23 cellular contexts compared by ENCODE assay signal in genomic region chr10:98477861-98478260, GRCh38. TPM values are rescaled to one million over a fixed set of nuclear protein-coding genes. Genes with fewer than 3 reads are reported as not detected.
DNase-seq lines count a peak whose midpoint lies in the region; ATAC-seq, FAIRE-seq and TF ChIP-seq lines count a peak whose summit lies in the region.
"Had no signal": no experiment of that assay in that cellular context is flagged by ENCODE, and none has a peak within 500 bp of the region (broad histone marks: within the 10 kb centered on the region; RNA-seq: fewer than 3 reads in every experiment).

No MANE protein-coding gene starts in this region.

- H3K4me3 ChIP-seq in BLaER1 treated with 17β-estradiol and CSF1 and Interleukin-3, amounts not matched to agents 10 nM and 100 nM, result no peak overlapping the region
- H3K4me3 ChIP-seq in Loucy (ENCODE audit: low read length, poor library complexity, severe bottlenecking) (no peak overlapping the region), GM12878 (no peak overlapping the region)
- no peak overlapping the region for H3K4me3 ChIP-seq in CD4-positive, alpha-beta memory T cell (ENCODE audit: low read length in 2 of 2)
- H3K4me3 ChIP-seq: A549 had no signal

- TF ChIP-seq CTCF in Loucy (conservative IDR thresholded peaks at IDR 0.05; ENCODE audit: low read length) (no peak), GM12878 (IDR thresholded peaks at IDR 0.05 in 2 of 3, conservative IDR thresholded peaks at IDR 0.05 in 1 of 3; ENCODE audit: control insufficient read depth in 2 of 3, extremely low read depth in 1 of 3, insufficient read depth in 1 of 3, low read depth in 3 of 3, low read length in 3 of 3) (no peak)

- POLR2A ChIA-PET in GM12878 (lab: Charles Lee), result no interaction called here
- POLR2A ChIA-PET in CD4-positive, alpha-beta memory T cell (lab: Charles Lee; ENCODE audit: partially characterized antibody), result no interaction called here

- no peak for DNase-seq in GM12878 (ENCODE audit: low read depth, low spot score)
- no peak for DNase-seq in COLO668 (lab: John Stamatoyannopoulos, UW; ENCODE audit: unreplicated experiment)
- no peak for DNase-seq in CD4-positive, alpha-beta memory T cell
- DNase-seq: AML-193; C1 segment of cervical spinal cord; CD4-positive, CD25-positive, alpha-beta regulatory T cell; CD8-positive, alpha-beta T cell; COR-L47; DMS 273 treated with DMSO at 0.1 percent for 48 hours; DMS153; DMS53; DMS79; DND-41; EL; GDM1 had no signal

- H3K27me3 ChIP-seq in BLaER1 treated with 17β-estradiol and CSF1 and Interleukin-3, amounts not matched to agents 10 nM and 100 nM, result no peaks in the 10 kb centered on the region
- H3K27me3 ChIP-seq in Loucy (ENCODE audit: insufficient read depth, low read length, poor library complexity, severe bottlenecking), result no peaks in the 10 kb centered on the region
- no peaks in the 10 kb centered on the region; a peak in 1 of 4 replicates for H3K27me3 ChIP-seq in GM12878 (replicated peaks in 1 of 2; ENCODE audit: control insufficient read depth in 2 of 2, insufficient read depth in 2 of 2, low read length in 1 of 2)
- H3K27me3 ChIP-seq in CD4-positive, alpha-beta memory T cell (ENCODE audit: insufficient read depth, low read length), result no peaks in the 10 kb centered on the region

- SMC1A ChIA-PET in GM12878 (lab: Charles Lee; ENCODE audit: uncharacterized antibody, unreplicated experiment), result no interaction called here

- H3K9me3 ChIP-seq in BLaER1 treated with 17β-estradiol and CSF1 and Interleukin-3, amounts not matched to agents 10 nM and 100 nM (replicated peaks in 1 of 11), result no peaks in the 10 kb centered on the region
- no peaks in the 10 kb centered on the region for H3K9me3 ChIP-seq in Loucy (ENCODE audit: insufficient read depth, low read depth, low read length)
- H3K9me3 ChIP-seq in GM12878 (replicated peaks; ENCODE audit: control insufficient read depth, insufficient read depth, low read length), result no peaks in the 10 kb centered on the region
- H3K9me3 ChIP-seq in CD4-positive, alpha-beta memory T cell (ENCODE audit: control insufficient read depth in 1 of 2, low read length in 2 of 2), result no peaks in the 10 kb centered on the region
- H3K9me3 ChIP-seq: A549 had no signal

- H2AFZ ChIP-seq in Loucy (ENCODE audit: low read length), result no peak overlapping the region
- H2AFZ ChIP-seq in GM12878 (ENCODE audit: control insufficient read depth, low read depth, low read length), result no peak overlapping the region

- intact Hi-C loops in GM12878 (cut with micrococcal nuclease; ENCODE audit: unreplicated experiment), result no loop called here
- intact Hi-C loops in CD4-positive, alpha-beta memory T cell (cut with micrococcal nuclease), result no loop called here

- H3K9me3 Mint-ChIP-seq in CD4-positive, alpha-beta memory T cell, result no peaks in the 10 kb centered on the region
- H3K9me3 Mint-ChIP-seq: CD14-positive monocyte; CD4-positive, CD25-positive, alpha-beta regulatory T cell; CD8-positive, alpha-beta T cell had no signal

- H3K4me1 ChIP-seq in BLaER1 treated with 17β-estradiol and CSF1 and Interleukin-3, amounts not matched to agents 10 nM and 100 nM, result peaks cover 17 to 35% (median 24%) of the 10 kb centered on the region in 10 experiments
- H3K4me1 ChIP-seq in Loucy (ENCODE audit: insufficient read depth, low read length, poor library complexity, severe bottlenecking) (peaks cover 41% of the 10 kb centered on the region), GM12878 (ENCODE audit: control insufficient read depth, insufficient read depth, low read length) (peaks cover 3% of the 10 kb centered on the region; the same call in 1 of the 2 replicates)
- peaks cover 5% of the 10 kb centered on the region for H3K4me1 ChIP-seq in CD4-positive, alpha-beta memory T cell (ENCODE audit: insufficient read depth, low read length)
- H3K4me1 ChIP-seq: A549 had no signal

- peak; percentile 40; the same call in 1 of the 2 replicates for TF ChIP-seq POLR2A in GM12878 (IDR thresholded peaks at IDR 0.05; ENCODE audit: low read depth, low read length)

- H3K4me1 Mint-ChIP-seq in CD4-positive, alpha-beta memory T cell, result peaks cover 0 to 8% (median 5%) of the 10 kb centered on the region in 4 donors
- H3K4me1 Mint-ChIP-seq: CD14-positive monocyte had no signal

- H4K20me1 ChIP-seq in BLaER1 treated with 17β-estradiol and CSF1 and Interleukin-3, amounts not matched to agents 10 nM and 100 nM, result no peaks in the 10 kb centered on the region
- H4K20me1 ChIP-seq in Loucy (ENCODE audit: insufficient read depth, low read length, poor library complexity, severe bottlenecking) (no peaks in the 10 kb centered on the region), GM12878 (ENCODE audit: control insufficient read depth, insufficient read depth) (no peaks in the 10 kb centered on the region)

- no peaks in the 10 kb centered on the region for H3K36me3 ChIP-seq in BLaER1 treated with 17β-estradiol and CSF1 and Interleukin-3, amounts not matched to agents 10 nM and 100 nM
- H3K36me3 ChIP-seq in Loucy (ENCODE audit: insufficient read depth, low read length) (no peaks in the 10 kb centered on the region), GM12878 (ENCODE audit: control insufficient read depth in 2 of 2, insufficient read depth in 2 of 2, low read length in 1 of 2) (no peaks in the 10 kb centered on the region)
- no peaks in the 10 kb centered on the region for H3K36me3 ChIP-seq in CD4-positive, alpha-beta memory T cell (ENCODE audit: insufficient read depth, low read length)

- H3K36me3 Mint-ChIP-seq in CD4-positive, alpha-beta memory T cell, result no peaks in the 10 kb centered on the region
- H3K36me3 Mint-ChIP-seq: CD14-positive monocyte; CD4-positive, CD25-positive, alpha-beta regulatory T cell; CD8-positive, alpha-beta T cell had no signal

- peaks cover 0 to 5% of the 10 kb centered on the region in 2 donors for H3K27me3 Mint-ChIP-seq in CD4-positive, alpha-beta memory T cell
- H3K27me3 Mint-ChIP-seq: B cell had no signal

- ATAC-seq in GM12878, result no peak
- ATAC-seq: A549; CD8-positive, alpha-beta T cell had no signal

- CTCF ChIA-PET in GM12878 (lab: Yijun Ruan, JAX), result interaction anchor here (0.7 to 1.9 kb wide), 2 partner anchors 9 to 13 kb away, joined by 3 to 6 read pairs; no protein-coding TSS in a partner anchor
- CTCF ChIA-PET in CD4-positive, alpha-beta memory T cell (lab: Charles Lee; ENCODE audit: partially characterized antibody), result interaction anchor here (3.1 kb wide), 1 partner anchor 10 kb away, joined by 12 read pairs; no protein-coding TSS in a partner anchor

- no peak overlapping the region for H3K9ac ChIP-seq in BLaER1 treated with 17β-estradiol and CSF1 and Interleukin-3, amounts not matched to agents 10 nM and 100 nM
- H3K9ac ChIP-seq in Loucy (ENCODE audit: low read depth, low read length, poor library complexity, severe bottlenecking), result no peak overlapping the region
- H3K9ac ChIP-seq in GM12878 (ENCODE audit: control insufficient read depth, insufficient read depth, low read length), result no peak overlapping the region

- H3K27ac Mint-ChIP-seq in CD4-positive, alpha-beta memory T cell, result no peak overlapping the region
- H3K27ac Mint-ChIP-seq: B cell; CD4-positive, CD25-positive, alpha-beta regulatory T cell; CD8-positive, alpha-beta T cell had no signal

- H3K79me2 ChIP-seq in Loucy (ENCODE audit: insufficient read depth, low read length) (no peaks in the 10 kb centered on the region), GM12878 (ENCODE audit: control insufficient read depth, insufficient read depth, low read length) (no peaks in the 10 kb centered on the region)

- no TSS peak for BruUV-seq in GM12878 (replicated peaks; lab: Mats Ljungman, UMichigan)

- in situ Hi-C loops in GM12878 (cut with MboI), result no loop called here

- RAD21 ChIA-PET in GM12878 (lab: Charles Lee; ENCODE audit: unreplicated experiment), result no interaction called here

- no peak for TF ChIP-seq EP300 in GM12878 (IDR thresholded peaks at IDR 0.05; ENCODE audit: borderline replicate concordance in 1 of 2, control insufficient read depth in 1 of 2, low read depth in 2 of 2, low read length in 2 of 2)

- no peak overlapping the region for H3K4me3 Mint-ChIP-seq in CD4-positive, alpha-beta memory T cell
- H3K4me3 Mint-ChIP-seq: B cell; CD14-positive monocyte; CD4-positive, CD25-positive, alpha-beta regulatory T cell; CD8-positive, alpha-beta T cell had no signal

- peak overlapping the region in 7 of 11 experiments; percentile 4 to 73 (median 46); a peak in 7 of 22 replicates for H3K4me2 ChIP-seq in BLaER1 treated with 17β-estradiol and CSF1 and Interleukin-3, amounts not matched to agents 10 nM and 100 nM
- H3K4me2 ChIP-seq in Loucy (ENCODE audit: low read depth, low read length, poor library complexity, severe bottlenecking), result peak overlapping the region; percentile 65
- no peak overlapping the region for H3K4me2 ChIP-seq in GM12878 (ENCODE audit: control insufficient read depth, insufficient read depth)
- H3K4me2 ChIP-seq: A549 had no signal

- no peak for FAIRE-seq in GM12878 (lab: Jason Lieb, UNC)
- FAIRE-seq: A549, GM12891, GM19239 had no signal

- peaks cover 6% of the 10 kb centered on the region; the same call in 1 of the 2 replicates for H3F3A ChIP-seq in Loucy (ENCODE audit: low read depth)

- no peaks in the 10 kb centered on the region for H3K9me2 ChIP-seq in Loucy (replicated peaks; ENCODE audit: low read depth, low read length)

- H3K27ac ChIP-seq in BLaER1 treated with 17β-estradiol and CSF1 and Interleukin-3, amounts not matched to agents 10 nM and 100 nM, result no peak overlapping the region
- peak overlapping the region; percentile 15; the same call in 1 of the 2 replicates for H3K27ac ChIP-seq in GM12878 (ENCODE audit: control insufficient read depth, insufficient read depth)
- no peak overlapping the region for H3K27ac ChIP-seq in CD4-positive, alpha-beta memory T cell (ENCODE audit: low read depth, low read length)
- H3K27ac ChIP-seq: 22Rv1, A549 had no signal

- TF ChIP-seq RAD21 in GM12878 (IDR thresholded peaks at IDR 0.05; ENCODE audit: insufficient read depth, low read depth, low read length), result no peak

RNA-seq across cellular contexts. Expression of gene HPS1, which starts 31.1 kb away (rescaled TPM):
- total RNA-seq in GM12878 (2013; cell fraction: nucleolus; rRNA removed), result 119 and 128 TPM in 2 replicates
- 44.5 and 50.8 TPM in 2 replicates for total RNA-seq in GM12878 (2014; rRNA removed)
- 26.0 and 27.1 TPM in 2 replicates for total RNA-seq in GM12878 (2014; rRNA removed; fragmentation: Illumina TruSeq; extraction: Trizol)
- 63.9 and 71.5 TPM in 2 replicates for total RNA-seq in GM12878 (2021)
- 19.7 TPM for polyA plus RNA-seq in GM12878 (2011; ENCODE audit: low read depth)
- polyA plus RNA-seq in GM12878 (2011; rRNA removed), result 36.7 and 58.7 TPM in 2 replicates
- polyA plus RNA-seq in GM12878 (2011; cell fraction: cytosol; rRNA removed), result 55.6 and 67.7 TPM in 2 replicates
- polyA plus RNA-seq in GM12878 (2011; cell fraction: nucleus; rRNA removed), result 252 and 294 TPM in 2 replicates
- polyA plus RNA-seq in GM12878 (2012), result 53.6 and 53.9 TPM in 2 replicates
- polyA plus RNA-seq in GM12878 (2014; fragmentation: Illumina TruSeq; extraction: Trizol), result 36.5 and 45.8 TPM in 2 replicates
- 10 to 100 TPM; 27.9 to 35.8 TPM for polyA plus RNA-seq in GM12878 (2014; fragmentation: Nextera tagmentation; extraction: Ambion mirVana)
- 59.3 and 65.2 TPM in 2 replicates for polyA plus RNA-seq in GM12878 (2014; rRNA removed)
- 100 to 1,000 TPM; 123 to 138 TPM for polyA plus RNA-seq in GM12878 (2016; fragmentation: Nextera tagmentation; extraction: Ambion mirVana)
- 45.6 and 57.2 TPM in 2 replicates for polyA minus RNA-seq in GM12878 (2011; rRNA and poly(A)+ RNA removed)
- polyA minus RNA-seq in GM12878 (2011; cell fraction: cytosol; rRNA and poly(A)+ RNA removed), result 21.9 and 23.4 TPM in 2 replicates
- polyA minus RNA-seq in GM12878 (2011; cell fraction: nucleus; rRNA and poly(A)+ RNA removed), result 68.9 and 118 TPM in 2 replicates
- total RNA-seq in CD4-positive, alpha-beta memory T cell, result 100 to 1,000 TPM; 106 to 115 TPM
- polyA plus RNA-seq in CD4-positive, alpha-beta memory T cell, result 10 to 100 TPM; 72.0 to 76.7 TPM
